22 cellular contexts compared by ENCODE assay signal in genomic region chr2:21276163-21276562, GRCh38.
DNase-seq lines count a peak whose midpoint lies in the region; ATAC-seq and TF ChIP-seq lines count a peak whose summit lies in the region.
"Had no signal": no experiment of that assay in that cellular context is flagged by ENCODE, and none has a peak within 500 bp of the region (broad histone marks: within the 10 kb centered on the region; RNA-seq: fewer than 3 reads in every experiment).

No MANE protein-coding gene starts in this region.

- H3K4me1 ChIP-seq in left ventricle myocardium inferior (peaks cover 38% of the 10 kb centered on the region), right atrium auricular region (peaks cover 0 to 13% of the 10 kb centered on the region in 2 donors)
- H3K4me1 ChIP-seq: A549 had no signal

- no peaks in the 10 kb centered on the region for H3K27me3 ChIP-seq in left ventricle myocardium inferior (ENCODE audit: low read depth)
- no peaks in the 10 kb centered on the region for H3K27me3 ChIP-seq in right atrium auricular region

- peak; percentile 57 for ATAC-seq in left colon
- ATAC-seq: A549, GM23338 had no signal

- H3K36me3 ChIP-seq in left ventricle myocardium inferior (no peaks in the 10 kb centered on the region), right atrium auricular region (no peaks in the 10 kb centered on the region)

- intact Hi-C loops in left ventricle myocardium inferior (cut with micrococcal nuclease) = no loop called here
- intact Hi-C loops in left colon (cut with DNase I, micrococcal nuclease) = no loop called here

- H3K27ac ChIP-seq in left ventricle myocardium inferior (replicated peaks) (peak overlapping the region; percentile 7), right atrium auricular region (peak overlapping the region in 1 of 2 donors; percentile 19)
- H3K27ac ChIP-seq: A549, HL-60, KMS-11, PC-9, SK-N-MC had no signal

- no peak for DNase-seq in left ventricle myocardium inferior
- DNase-seq in right atrium auricular region (ENCODE audit: low spot score) = no peak
- peak; percentile 91 for DNase-seq in NCI-H2171 treated with DMSO at 0.1 percent for 48 hours (lab: John Stamatoyannopoulos, UW)
- peak; percentile 58 for DNase-seq in left colon
- no peak for DNase-seq in NCI-H187 (lab: John Stamatoyannopoulos, UW)
- no peak for DNase-seq in effector CD8-positive, alpha-beta T cell (lab: John Stamatoyannopoulos, UW)
- no peak for DNase-seq in SHP77 (lab: John Stamatoyannopoulos, UW)
- DNase-seq: CD8-positive, alpha-beta memory T cell; H9; HFFc6; MM.1S; NCI-H146; NCI-H2029; NCI-H226; NCI-H524; PC-9; Right ventricle myocardium superior had no signal

- TF ChIP-seq CTCF in left ventricle myocardium inferior (IDR thresholded peaks at IDR 0.05; ENCODE audit: borderline replicate concordance) (no peak), right atrium auricular region (IDR thresholded peaks at IDR 0.05) (no peak)

- no peaks in the 10 kb centered on the region for H3K9me3 ChIP-seq in left ventricle myocardium inferior (replicated peaks)
- H3K9me3 ChIP-seq in right atrium auricular region = no peaks in the 10 kb centered on the region
- H3K9me3 ChIP-seq: A549 had no signal

- no peak overlapping the region for H3K4me3 ChIP-seq in left ventricle myocardium inferior
- no peak overlapping the region for H3K4me3 ChIP-seq in right atrium auricular region
- H3K4me3 ChIP-seq: A549, GM23338, PC-9, SK-N-MC had no signal

Comparison
In these comparisons a context has a peak if more than half of its experiments do, and no peak if none do; other contexts are left out.
1. DNase-seq: peak in NCI-H2171 treated with DMSO at 0.1 percent for 48 hours (single experiment) and left colon (2 of 2); none in left ventricle myocardium inferior (single experiment), right atrium auricular region (single experiment), NCI-H187 (0 of 2), effector CD8-positive, alpha-beta T cell (single experiment) and SHP77 (0 of 2).